Comparison of ENCODE assay signal across 23 cellular contexts in the genomic region with DNA sequence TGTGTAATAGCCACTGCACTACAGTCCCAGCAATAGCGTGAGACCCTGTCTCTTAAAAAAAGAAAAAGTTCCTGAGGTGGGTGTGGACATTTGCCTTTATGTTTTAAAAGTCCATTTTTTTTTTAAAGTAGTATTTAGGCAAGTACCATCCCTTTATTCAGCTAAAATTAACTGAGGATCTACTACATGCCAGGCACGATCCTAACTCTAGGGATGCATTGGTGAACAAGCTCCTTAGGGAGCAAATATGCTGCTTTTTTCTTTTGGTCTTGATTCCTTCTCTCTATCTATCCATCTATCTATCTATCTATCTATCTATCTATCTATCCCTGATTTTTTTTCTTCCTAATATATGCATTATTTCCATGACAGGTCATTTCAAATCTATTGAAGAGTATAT.
"Had no signal": no experiment of that assay in that cellular context is flagged by ENCODE, and none has a peak within 500 bp of the region (broad histone marks: within the 10 kb centered on the region; RNA-seq: fewer than 3 reads in every experiment).

No MANE protein-coding gene starts in this region.

- H3K27ac ChIP-seq: KMS-11, SJCRH30 had no signal

- ATAC-seq: HepG2, Panc1, PC-3, Right ventricle myocardium inferior, SK-N-SH treated with all-trans-retinoic acid at 6 μM for 48 hours had no signal

- H3K27me3 ChIP-seq: SJCRH30 had no signal

- H3K9me3 ChIP-seq: SJCRH30 had no signal

- H3K4me3 ChIP-seq: SJCRH30 had no signal

- H3K36me3 ChIP-seq: SJCRH30 had no signal

- DNase-seq: IMR-90; Kasumi-1; MV-4-11; NCI-H1048; NCI-H1105; NCI-H1436 treated with DMSO at 0.1 percent for 48 hours; NCI-H1694; NCI-H187 treated with DMSO at 0.1 percent for 48 hours; NCI-H2029 treated with DMSO at 0.1 percent for 48 hours; NCI-H2171 treated with DMSO at 0.1 percent for 48 hours; NCI-H345; NCI-H446 treated with DMSO at 0.1 percent for 48 hours; NCI-H510A treated with DMSO at 0.1 percent for 48 hours; NCI-H526; NK-92 treated with Interleukin-12 subunit alpha and Interleukin-12 subunit beta, amount 100 ng/mL, for 24 hours; PC-3; SHP77 treated with DMSO at 0.1 percent for 48 hours had no signal
